23 cellular contexts compared by ENCODE assay signal in the genomic region with DNA sequence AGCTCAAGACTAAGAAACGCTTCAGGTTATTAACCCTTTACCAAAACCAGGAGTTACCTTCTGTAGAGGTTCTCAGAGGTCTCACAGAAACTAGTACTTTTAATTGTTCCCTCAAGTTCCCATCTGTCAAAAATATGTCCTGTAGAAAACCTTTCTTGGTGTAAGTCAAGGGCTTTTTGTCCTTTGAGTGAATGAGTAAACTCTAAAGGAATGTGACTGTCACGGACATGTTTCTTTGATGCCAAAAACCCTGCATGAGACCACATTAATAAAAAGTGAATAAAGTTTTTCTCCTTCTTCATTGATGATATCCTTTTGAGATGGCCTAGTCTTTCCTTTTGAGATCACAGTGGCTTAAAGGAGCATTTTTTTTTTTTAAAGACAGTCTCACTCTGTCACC.
DNase-seq lines count a peak whose midpoint lies in the region; ATAC-seq and TF ChIP-seq lines count a peak whose summit lies in the region.
"Had no signal": no experiment of that assay in that cellular context is flagged by ENCODE, and none has a peak within 500 bp of the region (broad histone marks: within the 10 kb centered on the region; RNA-seq: fewer than 3 reads in every experiment).

No MANE protein-coding gene starts in this region.

- no peak for ATAC-seq in stimulated activated effector memory CD8-positive, alpha-beta T cell treated with anti-CD3 and anti-CD28 coated beads, Interleukin-12 subunit alpha, Interleukin-12 subunit beta, amount 100 ng/mL, for 72 hours

- H3K4me1 Mint-ChIP-seq in stimulated activated effector memory CD8-positive, alpha-beta T cell treated with anti-CD3 and anti-CD28 coated beads, Interleukin-12 subunit alpha, Interleukin-12 subunit beta, amount 100 ng/mL, for 72 hours = no peaks in the 10 kb centered on the region
- H3K4me1 Mint-ChIP-seq: CD14-positive monocyte had no signal

- no peak for TF ChIP-seq CTCF in choroid plexus epithelial cell (conservative IDR thresholded peaks at IDR 0.05; ENCODE audit: low read depth, low read length)
- TF ChIP-seq CTCF in coronary artery (IDR thresholded peaks at IDR 0.05) = no peak

- no peak overlapping the region for H3K27ac Mint-ChIP-seq in stimulated activated effector memory CD8-positive, alpha-beta T cell treated with anti-CD3 and anti-CD28 coated beads, Interleukin-12 subunit alpha, Interleukin-12 subunit beta, amount 100 ng/mL, for 72 hours
- H3K27ac Mint-ChIP-seq: CD14-positive monocyte, neural progenitor cell had no signal

- no peak overlapping the region for H3K27ac ChIP-seq in coronary artery
- H3K27ac ChIP-seq: hepatocyte, neural progenitor cell, transverse colon had no signal

- no peak overlapping the region for H3K4me3 Mint-ChIP-seq in stimulated activated effector memory CD8-positive, alpha-beta T cell treated with anti-CD3 and anti-CD28 coated beads, Interleukin-12 subunit alpha, Interleukin-12 subunit beta, amount 100 ng/mL, for 72 hours
- H3K4me3 Mint-ChIP-seq: CD14-positive monocyte, neural progenitor cell had no signal

- peak; percentile 33 for DNase-seq in GM03348 (ENCODE audit: low spot score)
- DNase-seq in NCI-H524 (lab: John Stamatoyannopoulos, UW) = peak; percentile 72 to 74
- peak; percentile 25 for DNase-seq in choroid plexus epithelial cell (ENCODE audit: low read depth)
- DNase-seq in myocyte (ENCODE audit: low read depth) = peak; percentile 18
- DNase-seq in coronary artery (ENCODE audit: low spot score) = no peak
- no peak for DNase-seq in DMS53 treated with DMSO at 0.1 percent for 48 hours (lab: John Stamatoyannopoulos, UW; ENCODE audit: unreplicated experiment)
- DNase-seq in H4 (ENCODE audit: low spot score) = no peak
- DNase-seq in stimulated activated effector memory CD8-positive, alpha-beta T cell treated with anti-CD3 and anti-CD28 coated beads, Interleukin-12 subunit alpha, Interleukin-12 subunit beta, amount 100 ng/mL, for 72 hours (ENCODE audit: low spot score in 2 of 2) = no peak
- DNase-seq: activated CD8-positive, alpha-beta memory T cell treated with anti-CD3 and anti-CD28 coated beads, Interleukin-2, amount 50 U/mL, for 4 hours; activated gamma-delta T cell treated with Interleukin-2 at 50 U/mL for 16 hours; anterior cingulate cortex; cortex of kidney; DMS53; erythroblast; NCI-H2029; NCI-H526; SIG-M5; stimulated activated naive CD4-positive, alpha-beta T cell treated with Interleukin-2 at 50 U/mL for 16 hours; T1000; transverse colon had no signal

- H3K9me3 Mint-ChIP-seq in stimulated activated effector memory CD8-positive, alpha-beta T cell treated with anti-CD3 and anti-CD28 coated beads, Interleukin-12 subunit alpha, Interleukin-12 subunit beta, amount 100 ng/mL, for 72 hours = no peaks in the 10 kb centered on the region
- H3K9me3 Mint-ChIP-seq: CD14-positive monocyte, neural progenitor cell had no signal

- H3K4me3 ChIP-seq in choroid plexus epithelial cell (ENCODE audit: low read depth, low read length) (no peak overlapping the region), coronary artery (no peak overlapping the region)
- H3K4me3 ChIP-seq: hepatocyte, neural progenitor cell, transverse colon had no signal

- peaks cover 6% of the 10 kb centered on the region for H3K36me3 Mint-ChIP-seq in stimulated activated effector memory CD8-positive, alpha-beta T cell treated with anti-CD3 and anti-CD28 coated beads, Interleukin-12 subunit alpha, Interleukin-12 subunit beta, amount 100 ng/mL, for 72 hours
- H3K36me3 Mint-ChIP-seq: neural progenitor cell had no signal

Comparison
In these comparisons a context has a peak if more than half of its experiments do, and no peak if none do; other contexts are left out.
1. DNase-seq: peak in GM03348 (single experiment), NCI-H524 (2 of 2), choroid plexus epithelial cell (single experiment) and myocyte (single experiment); none in coronary artery (single experiment), DMS53 treated with DMSO at 0.1 percent for 48 hours (single experiment), H4 (single experiment) and stimulated activated effector memory CD8-positive, alpha-beta T cell treated with anti-CD3 and anti-CD28 coated beads, Interleukin-12 subunit alpha, Interleukin-12 subunit beta, amount 100 ng/mL, for 72 hours (0 of 2).